ENCODE assay signal across 18 cellular contexts in the genomic region with DNA sequence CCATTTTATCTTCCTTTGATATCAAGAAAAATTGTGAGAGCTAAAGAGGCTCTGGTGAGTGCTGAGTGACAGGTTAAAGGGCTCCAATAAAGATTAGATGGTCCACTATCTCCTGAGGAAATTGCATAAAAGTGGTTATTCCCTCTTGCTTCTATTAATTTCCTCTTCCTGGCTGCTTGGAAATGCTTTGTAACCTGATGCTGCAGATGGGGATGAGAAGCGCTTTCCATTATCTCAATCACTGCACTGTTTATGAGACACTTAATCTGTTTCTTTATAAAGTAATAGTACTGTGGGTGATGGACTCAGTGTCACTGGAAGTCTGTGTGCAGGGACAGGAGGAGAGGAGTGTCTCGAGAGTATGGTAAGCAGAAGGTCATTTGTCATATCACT.
"Had no signal": no experiment of that assay in that cellular context is flagged by ENCODE, and none has a peak within 500 bp of the region (broad histone marks: within the 10 kb centered on the region; RNA-seq: fewer than 3 reads in every experiment).

No MANE protein-coding gene starts in this region.

- H3K36me3 ChIP-seq: brain microvascular endothelial cell, right lobe of liver, suprapubic skin, transverse colon, uterus had no signal

- H3K4me1 ChIP-seq: parathyroid adenoma, right lobe of liver, suprapubic skin, transverse colon, uterus had no signal

- H3K9me3 ChIP-seq: right lobe of liver, suprapubic skin, transverse colon, uterus had no signal

- H3K4me3 ChIP-seq: dorsolateral prefrontal cortex, right lobe of liver, smooth muscle cell, suprapubic skin, transverse colon, uterus had no signal

- DNase-seq: activated CD8-positive, alpha-beta memory T cell treated with anti-CD3 and anti-CD28 coated beads for 24 hours; activated CD8-positive, alpha-beta memory T cell treated with anti-CD3 and anti-CD28 coated beads, Interleukin-2, amount 50 U/mL, for 48 hours; activated effector memory CD4-positive, alpha-beta T cell treated with anti-CD3 and anti-CD28 coated beads, Interleukin-2, amount 50 U/mL, for 16 hours; activated naive CD4-positive, alpha-beta T cell treated with anti-CD3 and anti-CD28 coated beads, Interleukin-2, amount 50 U/mL, for 16 hours; activated T-cell treated with anti-CD3 and anti-CD28 coated beads, Interleukin-2, amount 50 U/mL, for 72 hours; aorta; brain microvascular endothelial cell; central memory CD4-positive, alpha-beta T cell; dorsolateral prefrontal cortex; naive thymus-derived CD8-positive, alpha-beta T cell; right lobe of liver; stimulated activated CD4-positive, alpha-beta T cell treated with anti-CD3 and anti-CD28 coated beads, Interleukin-4, amount 100 ng/mL, for 1 hour; stimulated activated naive CD8-positive, alpha-beta T cell treated with anti-CD3 and anti-CD28 coated beads, Interleukin-15, amount 100 ng/mL, for 72 hours; transverse colon; uterus had no signal

- H3K27me3 ChIP-seq: brain microvascular endothelial cell, dorsolateral prefrontal cortex, right lobe of liver, suprapubic skin, transverse colon, uterus had no signal

- H3K27ac ChIP-seq: brain microvascular endothelial cell, dorsolateral prefrontal cortex, parathyroid adenoma, right lobe of liver, suprapubic skin, transverse colon, uterus had no signal
